6 cellular contexts compared by ENCODE assay signal in genomic region chr7:156059374-156059773, GRCh38.
"Had no signal": no experiment of that assay in that cellular context is flagged by ENCODE, and none has a peak within 500 bp of the region (broad histone marks: within the 10 kb centered on the region; RNA-seq: fewer than 3 reads in every experiment).

No MANE protein-coding gene starts in this region.

- H3K4me3 Mint-ChIP-seq: GM23338, H9, IgD-negative memory B cell had no signal

- H3K4me2 ChIP-seq: GM23338 had no signal

- H2AFZ ChIP-seq: GM23338 had no signal

- H3K36me3 Mint-ChIP-seq: IgD-negative memory B cell had no signal

- H3K4me1 Mint-ChIP-seq: GM23338, H9, IgD-negative memory B cell had no signal

- ATAC-seq: GM23338, HepG2 had no signal

- H3K27ac Mint-ChIP-seq: GM23338, H9 had no signal

- DNase-seq: H9, HCEC 1CT had no signal

- H3K4me3 ChIP-seq: GM23338 had no signal

- H3K27me3 Mint-ChIP-seq: IgD-negative memory B cell had no signal

- H3K27ac ChIP-seq: HL-60 had no signal
